Comparison of ENCODE assay signal across 1 cellular context in the genomic region with DNA sequence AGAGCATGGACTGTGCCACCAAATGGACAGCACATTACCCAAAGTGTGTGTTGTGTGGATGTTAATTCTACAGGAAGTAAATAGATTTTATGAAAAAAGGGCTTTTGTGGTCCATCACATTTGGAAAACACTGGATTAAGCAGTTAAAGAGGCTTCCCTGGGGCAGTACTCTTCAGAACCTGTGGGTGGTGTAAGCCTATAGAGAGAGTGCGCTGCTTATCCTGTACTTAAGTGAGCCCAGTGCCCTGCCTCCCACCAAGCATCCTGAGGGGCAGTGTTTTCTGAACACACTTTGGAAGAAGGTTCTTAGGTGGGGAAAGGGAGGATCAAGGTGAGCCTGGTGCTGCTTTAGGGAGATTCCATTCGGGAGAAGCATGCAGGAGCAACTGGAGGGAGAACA.
TF ChIP-seq lines count a peak whose summit lies in the region.

No MANE protein-coding gene starts in this region.

TF ChIP-seq in HEK293T, 16 proteins besides CTCF, POLR2A, EP300 and RAD21:
- TF ChIP-seq LEF1 (IDR thresholded peaks at IDR 0.05; ENCODE audit: borderline replicate concordance), result no peak
- no peak for TF ChIP-seq ZNF384 (IDR thresholded peaks at IDR 0.05)
- no peak for TF ChIP-seq CTBP1 (IDR thresholded peaks at IDR 0.05; ENCODE audit: borderline replicate concordance)
- no peak for TF ChIP-seq ARNT (IDR thresholded peaks at IDR 0.05)
- TF ChIP-seq L3MBTL2 (conservative IDR thresholded peaks at IDR 0.05), result no peak
- TF ChIP-seq HDGF (IDR thresholded peaks at IDR 0.05; ENCODE audit: borderline replicate concordance), result no peak
- TF ChIP-seq ELF4 (IDR thresholded peaks at IDR 0.05), result no peak
- no peak for TF ChIP-seq NFRKB (IDR thresholded peaks at IDR 0.05)
